ENCODE assay signal across 1 cellular context in genomic region chr20:63734111-63734945, GRCh38.
TF ChIP-seq lines count a peak whose summit lies in the region.

No MANE protein-coding gene starts in this region.

TF ChIP-seq in liver, 16 proteins besides CTCF, POLR2A, EP300 and RAD21 (continued from another document):
- TF ChIP-seq REST (IDR thresholded peaks at IDR 0.05) = peak; percentile 64
- TF ChIP-seq GABPA (IDR thresholded peaks at IDR 0.05 in 1 of 2, conservative IDR thresholded peaks at IDR 0.05 in 1 of 2) = peak in 1 of 2 donors; percentile 60
- TF ChIP-seq FOXA2 (IDR thresholded peaks at IDR 0.05) = no peak
- peak in 1 of 2 donors; percentile 58 for TF ChIP-seq EGR1 (IDR thresholded peaks at IDR 0.05; ENCODE audit: low read depth in 2 of 2)
- no peak for TF ChIP-seq FOXA1 (IDR thresholded peaks at IDR 0.05)
- peak; percentile 51 for TF ChIP-seq TAF1 (conservative IDR thresholded peaks at IDR 0.05)
- TF ChIP-seq NR2F2 (IDR thresholded peaks at IDR 0.05) = peak; percentile 98
TF ChIP-seq in liver: peak in this region for 13.
